Comparison of ENCODE assay signal across 1 cellular context in the genomic region with DNA sequence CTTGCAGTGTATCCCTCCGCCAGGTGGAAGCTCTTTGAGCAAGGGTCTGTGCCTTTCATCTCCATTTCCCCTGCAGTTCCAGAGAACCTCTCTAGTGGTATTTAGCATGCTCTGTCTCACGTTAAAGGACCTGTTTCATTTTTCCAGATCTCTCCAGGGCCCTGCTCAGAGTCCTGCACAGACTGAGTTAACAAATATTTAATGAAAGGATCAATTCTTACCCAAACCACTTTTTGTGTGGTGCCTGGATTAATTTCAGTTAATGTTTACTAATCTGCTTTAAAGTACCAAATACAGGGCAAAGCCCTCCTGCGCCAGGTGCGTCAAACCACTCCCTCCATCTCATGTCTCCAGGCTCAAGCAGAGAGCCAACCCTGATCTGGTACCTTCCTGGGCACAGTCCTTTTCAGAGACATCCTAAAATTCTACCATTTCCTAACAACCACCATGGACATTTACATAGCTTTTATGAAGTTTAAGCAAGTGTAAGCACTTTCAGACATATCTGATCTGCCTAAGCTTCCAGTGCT.
TF ChIP-seq lines count a peak whose summit lies in the region.

No MANE protein-coding gene starts in this region.

TF ChIP-seq in GM23338, 12 proteins besides CTCF, POLR2A, EP300 and RAD21 (continued from another document):
- TF ChIP-seq, protein P1, sequence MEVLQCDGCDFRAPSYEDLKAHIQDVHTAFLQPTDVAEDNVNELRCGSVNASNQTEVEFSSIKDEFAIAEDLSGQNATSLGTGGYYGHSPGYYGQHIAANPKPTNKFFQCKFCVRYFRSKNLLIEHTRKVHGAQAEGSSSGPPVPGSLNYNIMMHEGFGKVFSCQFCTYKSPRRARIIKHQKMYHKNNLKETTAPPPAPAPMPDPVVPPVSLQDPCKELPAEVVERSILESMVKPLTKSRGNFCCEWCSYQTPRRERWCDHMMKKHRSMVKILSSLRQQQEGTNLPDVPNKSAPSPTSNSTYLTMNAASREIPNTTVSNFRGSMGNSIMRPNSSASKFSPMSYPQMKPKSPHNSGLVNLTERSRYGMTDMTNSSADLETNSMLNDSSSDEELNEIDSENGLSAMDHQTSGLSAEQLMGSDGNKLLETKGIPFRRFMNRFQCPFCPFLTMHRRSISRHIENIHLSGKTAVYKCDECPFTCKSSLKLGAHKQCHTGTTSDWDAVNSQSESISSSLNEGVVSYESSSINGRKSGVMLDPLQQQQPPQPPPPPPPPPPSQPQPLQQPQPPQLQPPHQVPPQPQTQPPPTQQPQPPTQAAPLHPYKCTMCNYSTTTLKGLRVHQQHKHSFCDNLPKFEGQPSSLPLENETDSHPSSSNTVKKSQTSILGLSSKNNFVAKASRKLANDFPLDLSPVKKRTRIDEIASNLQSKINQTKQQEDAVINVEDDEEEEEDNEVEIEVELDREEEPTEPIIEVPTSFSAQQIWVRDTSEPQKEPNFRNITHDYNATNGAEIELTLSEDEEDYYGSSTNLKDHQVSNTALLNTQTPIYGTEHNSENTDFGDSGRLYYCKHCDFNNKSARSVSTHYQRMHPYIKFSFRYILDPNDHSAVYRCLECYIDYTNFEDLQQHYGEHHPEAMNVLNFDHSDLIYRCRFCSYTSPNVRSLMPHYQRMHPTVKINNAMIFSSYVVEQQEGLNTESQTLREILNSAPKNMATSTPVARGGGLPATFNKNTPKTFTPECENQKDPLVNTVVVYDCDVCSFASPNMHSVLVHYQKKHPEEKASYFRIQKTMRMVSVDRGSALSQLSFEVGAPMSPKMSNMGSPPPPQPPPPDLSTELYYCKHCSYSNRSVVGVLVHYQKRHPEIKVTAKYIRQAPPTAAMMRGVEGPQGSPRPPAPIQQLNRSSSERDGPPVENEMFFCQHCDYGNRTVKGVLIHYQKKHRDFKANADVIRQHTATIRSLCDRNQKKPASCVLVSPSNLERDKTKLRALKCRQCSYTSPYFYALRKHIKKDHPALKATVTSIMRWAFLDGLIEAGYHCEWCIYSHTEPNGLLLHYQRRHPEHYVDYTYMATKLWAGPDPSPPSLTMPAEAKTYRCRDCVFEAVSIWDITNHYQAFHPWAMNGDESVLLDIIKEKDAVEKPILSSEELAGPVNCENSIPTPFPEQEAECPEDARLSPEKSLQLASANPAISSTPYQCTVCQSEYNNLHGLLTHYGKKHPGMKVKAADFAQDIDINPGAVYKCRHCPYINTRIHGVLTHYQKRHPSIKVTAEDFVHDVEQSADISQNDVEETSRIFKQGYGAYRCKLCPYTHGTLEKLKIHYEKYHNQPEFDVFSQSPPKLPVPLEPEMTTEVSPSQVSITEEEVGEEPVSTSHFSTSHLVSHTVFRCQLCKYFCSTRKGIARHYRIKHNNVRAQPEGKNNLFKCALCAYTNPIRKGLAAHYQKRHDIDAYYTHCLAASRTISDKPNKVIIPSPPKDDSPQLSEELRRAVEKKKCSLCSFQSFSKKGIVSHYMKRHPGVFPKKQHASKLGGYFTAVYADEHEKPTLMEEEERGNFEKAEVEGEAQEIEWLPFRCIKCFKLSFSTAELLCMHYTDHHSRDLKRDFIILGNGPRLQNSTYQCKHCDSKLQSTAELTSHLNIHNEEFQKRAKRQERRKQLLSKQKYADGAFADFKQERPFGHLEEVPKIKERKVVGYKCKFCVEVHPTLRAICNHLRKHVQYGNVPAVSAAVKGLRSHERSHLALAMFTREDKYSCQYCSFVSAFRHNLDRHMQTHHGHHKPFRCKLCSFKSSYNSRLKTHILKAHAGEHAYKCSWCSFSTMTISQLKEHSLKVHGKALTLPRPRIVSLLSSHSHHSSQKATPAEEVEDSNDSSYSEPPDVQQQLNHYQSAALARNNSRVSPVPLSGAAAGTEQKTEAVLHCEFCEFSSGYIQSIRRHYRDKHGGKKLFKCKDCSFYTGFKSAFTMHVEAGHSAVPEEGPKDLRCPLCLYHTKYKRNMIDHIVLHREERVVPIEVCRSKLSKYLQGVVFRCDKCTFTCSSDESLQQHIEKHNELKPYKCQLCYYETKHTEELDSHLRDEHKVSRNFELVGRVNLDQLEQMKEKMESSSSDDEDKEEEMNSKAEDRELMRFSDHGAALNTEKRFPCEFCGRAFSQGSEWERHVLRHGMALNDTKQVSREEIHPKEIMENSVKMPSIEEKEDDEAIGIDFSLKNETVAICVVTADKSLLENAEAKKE (CRISPR knock-in tag; IDR thresholded peaks at IDR 0.05), result no peak
- TF ChIP-seq NANOG (IDR thresholded peaks at IDR 0.05; ENCODE audit: borderline replicate concordance), result no peak
